24 cellular contexts compared by ENCODE assay signal in genomic region chr5:132884548-132884947, GRCh38. TPM values are rescaled to one million over a fixed set of nuclear protein-coding genes. Genes with fewer than 3 reads are reported as not detected.
"Had no signal": no experiment of that assay in that cellular context is flagged by ENCODE, and none has a peak within 500 bp of the region (broad histone marks: within the 10 kb centered on the region; RNA-seq: fewer than 3 reads in every experiment).

No MANE protein-coding gene starts in this region.

- H3K27ac Mint-ChIP-seq: activated CD4-positive, alpha-beta memory T cell treated with anti-CD3 and anti-CD28 coated beads for 36 hours; activated T-helper 1 cell treated with anti-CD3 and anti-CD28 coated beads, Interleukin-12 subunit alpha, Interleukin-12 subunit beta, Interleukin-2, Interleukin-4 antibody, amounts not matched to agents 30 ng/mL and 10 ng/mL and 1 ng/mL, durations not matched to agents 14 hours and 24 hours and 36 hours; stimulated activated naive CD8-positive, alpha-beta T cell treated with anti-CD3 and anti-CD28 coated beads, Interleukin-15, Interleukin-2, amounts not matched to agents 100 ng/mL and 50 ng/mL, for 24 hours; T-helper 1 cell treated with Interleukin-12 subunit alpha and Interleukin-12 subunit beta and Interleukin-4 antibody, amounts not matched to agents 30 μg/mL and 1 μg/mL, for 36 hours had no signal

- H3K27me3 Mint-ChIP-seq: activated CD4-positive, alpha-beta memory T cell treated with anti-CD3 and anti-CD28 coated beads for 36 hours; naive thymus-derived CD4-positive, alpha-beta T cell; stimulated activated naive CD8-positive, alpha-beta T cell treated with anti-CD3 and anti-CD28 coated beads, Interleukin-15, Interleukin-2, amounts not matched to agents 100 ng/mL and 50 ng/mL, for 24 hours had no signal

- H3K4me1 ChIP-seq: uterus had no signal

- H3K9me3 Mint-ChIP-seq: activated CD4-positive, alpha-beta memory T cell treated with anti-CD3 and anti-CD28 coated beads for 36 hours; activated T-helper 1 cell treated with anti-CD3 and anti-CD28 coated beads, Interleukin-12 subunit alpha, Interleukin-12 subunit beta, Interleukin-2, Interleukin-4 antibody, amounts not matched to agents 30 ng/mL and 10 ng/mL and 1 ng/mL, durations not matched to agents 14 hours and 24 hours and 36 hours; mesothelial cell of epicardium; naive thymus-derived CD4-positive, alpha-beta T cell; stimulated activated naive CD8-positive, alpha-beta T cell treated with anti-CD3 and anti-CD28 coated beads, Interleukin-15, Interleukin-2, amounts not matched to agents 100 ng/mL and 50 ng/mL, for 24 hours; T-helper 1 cell treated with Interleukin-12 subunit alpha and Interleukin-12 subunit beta and Interleukin-4 antibody, amounts not matched to agents 30 μg/mL and 1 μg/mL, for 36 hours had no signal

- H3K27ac ChIP-seq: thoracic aorta, VCaP had no signal

- H3K4me3 Mint-ChIP-seq: activated CD4-positive, alpha-beta memory T cell treated with anti-CD3 and anti-CD28 coated beads for 36 hours; activated T-helper 1 cell treated with anti-CD3 and anti-CD28 coated beads, Interleukin-12 subunit alpha, Interleukin-12 subunit beta, Interleukin-2, Interleukin-4 antibody, amounts not matched to agents 30 ng/mL and 10 ng/mL and 1 ng/mL, durations not matched to agents 14 hours and 24 hours and 36 hours; mesothelial cell of epicardium; naive thymus-derived CD4-positive, alpha-beta T cell; stimulated activated naive CD8-positive, alpha-beta T cell treated with anti-CD3 and anti-CD28 coated beads, Interleukin-15, Interleukin-2, amounts not matched to agents 100 ng/mL and 50 ng/mL, for 24 hours; T-helper 1 cell treated with Interleukin-12 subunit alpha and Interleukin-12 subunit beta and Interleukin-4 antibody, amounts not matched to agents 30 μg/mL and 1 μg/mL, for 36 hours had no signal

- DNase-seq: activated CD4-positive, alpha-beta memory T cell treated with anti-CD3 and anti-CD28 coated beads for 36 hours; activated CD4-positive, alpha-beta T cell treated with anti-CD3 and anti-CD28 coated beads for 48 hours; activated CD8-positive, alpha-beta memory T cell treated with anti-CD3 and anti-CD28 coated beads, Interleukin-2, amount 50 U/mL, for 4 hours; activated effector memory CD4-positive, alpha-beta T cell treated with anti-CD3 and anti-CD28 coated beads, Interleukin-2, amount 50 U/mL, for 16 hours; activated naive CD4-positive, alpha-beta T cell treated with anti-CD3 and anti-CD28 coated beads, Interleukin-2, amount 50 U/mL, for 16 hours; activated T-cell treated with anti-CD3 and anti-CD28 coated beads, Interleukin-2, amount 50 U/mL, for 1 hour; amniotic stem cell; dermis blood vessel endothelial cell; effector CD8-positive, alpha-beta T cell; left ventricle myocardium superior; naive thymus-derived CD4-positive, alpha-beta T cell; posterior cingulate gyrus; right cardiac atrium; stimulated activated CD4-positive, alpha-beta T cell treated with anti-CD3 and anti-CD28 coated beads, Interleukin-4, amount 100 ng/mL, for 1 hour; T-helper 9 cell; trophoblast cell; uterus had no signal

- H3K4me3 ChIP-seq: thoracic aorta, uterus had no signal

- H3K36me3 ChIP-seq: uterus had no signal

- H3K27me3 ChIP-seq: uterus had no signal

- ATAC-seq: left ventricle myocardium superior; naive thymus-derived CD4-positive, alpha-beta T cell; right cardiac atrium had no signal

- H3K4me1 Mint-ChIP-seq: mesothelial cell of epicardium had no signal

RNA-seq across cellular contexts. Expression of gene GDF9, which starts 18.3 kb away (rescaled TPM):
- total RNA-seq: dermis blood vessel endothelial cell, lung microvascular endothelial cell, thoracic aorta had no signal

RNA-seq across cellular contexts. Expression of gene SHROOM1, which starts 54.1 kb away (rescaled TPM):
- polyA plus RNA-seq: naive thymus-derived CD4-positive, alpha-beta T cell had no signal
